8 cellular contexts compared by ENCODE assay signal in genomic region chr16:67109407-67110135, GRCh38. TPM values are rescaled to one million over a fixed set of nuclear protein-coding genes. Genes with fewer than 3 reads are reported as not detected.
A peak's percentile ranks its signal among the peaks of the same experiment; 100 is the strongest.
DNase-seq lines count a peak whose midpoint lies in the region; ATAC-seq and TF ChIP-seq lines count a peak whose summit lies in the region.

TSS of gene PHAF1 (plus strand) at chr16:67109941. CDS start at chr16:67110176, 235 bp downstream.

- TF ChIP-seq CTCF in mucosa of descending colon (IDR thresholded peaks at IDR 0.05): no peak

- H3K9me3 Mint-ChIP-seq in IgD-negative memory B cell: no peaks in the 10 kb centered on the region

- H3K4me3 ChIP-seq in mucosa of descending colon: peak within 1 kb of the TSS; percentile 73

- peak within 1 kb of the TSS; percentile 91 to 99 (median 98) for H3K4me3 Mint-ChIP-seq in IgD-negative memory B cell

- peak within 1 kb of the TSS; percentile 86 to 98 (median 90) for H3K27ac Mint-ChIP-seq in IgD-negative memory B cell

- intact Hi-C loops in mucosa of descending colon (cut with DNase I, micrococcal nuclease): no loop called here

- H3K4me1 Mint-ChIP-seq in IgD-negative memory B cell: peaks cover 20 to 39% (median 24%) of the 10 kb centered on the region in 3 donors

- peaks cover 26% of the 10 kb centered on the region for H3K4me1 ChIP-seq in mucosa of descending colon (ENCODE audit: low read depth)

- DNase-seq in DMS 273 treated with DMSO at 0.1 percent for 48 hours (lab: John Stamatoyannopoulos, UW) (peak; percentile 77), OCI-M2 (lab: John Stamatoyannopoulos, UW; ENCODE audit: unreplicated experiment) (peak; percentile 26), activated T-cell treated with anti-CD3 and anti-CD28 coated beads for 48 hours (ENCODE audit: low read depth) (peak; percentile 97), epithelial cell of prostate (ENCODE audit: low read depth, low spot score) (peak; percentile 55), mucosa of descending colon (peak; percentile 95 to 99 (median 96))
- peak; percentile 89 to 93 for DNase-seq in stimulated activated CD8-positive, alpha-beta memory T cell treated with anti-CD3 and anti-CD28 coated beads, Interleukin-4, amount 100 ng/mL, for 1 hour (ENCODE audit: low read depth in 2 of 2, low spot score in 1 of 2)

- H3K27me3 Mint-ChIP-seq in IgD-negative memory B cell: no peaks in the 10 kb centered on the region

- H3K36me3 ChIP-seq in mucosa of descending colon (ENCODE audit: low read depth): no peaks in the 10 kb centered on the region

- peak; percentile 84 for ATAC-seq in GM21528 (IDR thresholded peaks at IDR 0.05; ENCODE audit: low FRiP score, unreplicated experiment)
- ATAC-seq in mucosa of descending colon: peak; percentile 96

- H3K36me3 Mint-ChIP-seq in IgD-negative memory B cell: peaks cover 1% of the 10 kb centered on the region

- H3K9me3 ChIP-seq in mucosa of descending colon: no peaks in the 10 kb centered on the region

- H3K27ac ChIP-seq in epithelial cell of prostate: peak within 1 kb of the TSS; percentile 41

RNA-seq across cellular contexts. Expression of gene PHAF1, which starts in this region (rescaled TPM):
- polyA plus RNA-seq in IgD-negative memory B cell: 14.5 TPM
- total RNA-seq in mucosa of descending colon: 10 to 100 TPM; 13.3 to 15.7 (median 13.6) TPM

Comparison
In these comparisons a context has a peak if more than half of its experiments do, and no peak if none do; other contexts are left out.
1. Peak in every context shown above with its lines: DNase-seq, ATAC-seq, H3K4me3 ChIP-seq and H3K27ac ChIP-seq.
2. DNase-seq: peak in every context shown above with its lines; median percentile 97 in activated T-cell treated with anti-CD3 and anti-CD28 coated beads for 48 hours; 96 in mucosa of descending colon; 91 in stimulated activated CD8-positive, alpha-beta memory T cell treated with anti-CD3 and anti-CD28 coated beads, Interleukin-4, amount 100 ng/mL, for 1 hour; 77 in DMS 273 treated with DMSO at 0.1 percent for 48 hours; 55 in epithelial cell of prostate; 26 in OCI-M2.